ENCODE assay signal across 8 cellular contexts in the genomic region with DNA sequence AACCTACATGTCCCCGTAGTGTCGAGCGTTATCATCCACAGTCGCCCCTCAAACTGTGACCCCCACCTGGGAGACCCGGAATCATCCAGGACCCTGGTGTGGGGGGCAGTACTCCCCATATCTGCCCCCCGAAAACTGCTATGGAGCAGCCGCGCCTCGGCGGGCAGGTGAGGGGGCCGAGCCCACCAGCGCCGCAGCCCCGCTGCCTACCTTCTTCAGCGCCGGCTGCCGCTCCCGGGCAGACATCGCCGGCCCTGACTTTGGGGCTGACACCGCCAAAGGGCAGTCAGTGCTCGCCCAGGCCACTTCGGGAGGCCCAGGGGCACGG. TPM values are rescaled to one million over a fixed set of nuclear protein-coding genes. Genes with fewer than 3 reads are reported as not detected.
DNase-seq lines count a peak whose midpoint lies in the region; ATAC-seq, FAIRE-seq and TF ChIP-seq lines count a peak whose summit lies in the region.

No MANE protein-coding gene starts in this region.

- H3K27me3 Mint-ChIP-seq in CD4-positive, alpha-beta memory T cell: peaks cover 38 to 41% of the 10 kb centered on the region in 2 donors

- POLR2A ChIA-PET in CD4-positive, alpha-beta memory T cell (lab: Charles Lee; ENCODE audit: partially characterized antibody): no interaction called here

- H3K4me1 ChIP-seq in CD4-positive, alpha-beta memory T cell (ENCODE audit: insufficient read depth, low read length): peaks cover 14% of the 10 kb centered on the region
- H3K4me1 ChIP-seq in NT2/D1 (ENCODE audit: insufficient read depth, insufficient read length) (no peaks in the 10 kb centered on the region), esophagus (ENCODE audit: control insufficient read depth in 2 of 2, insufficient read depth in 2 of 2, low read length in 1 of 2) (peaks cover 0 to 8% of the 10 kb centered on the region in 2 donors), pancreas (peaks cover 0 to 12% (median 5%) of the 10 kb centered on the region in 3 donors)

- H3K9me3 ChIP-seq in CD4-positive, alpha-beta memory T cell (ENCODE audit: control insufficient read depth in 1 of 2, low read length in 2 of 2): no peaks in the 10 kb centered on the region
- no peaks in the 10 kb centered on the region for H3K9me3 ChIP-seq in NT2/D1 (ENCODE audit: insufficient read depth, low read length)
- peaks cover 0 to 2% of the 10 kb centered on the region in 2 donors for H3K9me3 ChIP-seq in esophagus (ENCODE audit: control insufficient read depth in 2 of 2, insufficient read depth in 1 of 2, low read depth in 1 of 2, low read length in 1 of 2)
- no peaks in the 10 kb centered on the region for H3K9me3 ChIP-seq in pancreas

- WGBS in esophagus, 2 donors: 1 to 2% methylated on average over 23 to 24 of the region's 24 CpGs
- WGBS in pancreas, 2 donors: 1 to 2% methylated on average over 24 of the region's 24 CpGs

- H3K27ac ChIP-seq in CD4-positive, alpha-beta memory T cell (ENCODE audit: low read depth, low read length): no peak overlapping the region
- H3K27ac ChIP-seq in esophagus (ENCODE audit: low read depth in 2 of 2, low read length in 1 of 2): peak overlapping the region; percentile 60 to 69
- H3K27ac ChIP-seq in pancreas: no peak overlapping the region

- no peaks in the 10 kb centered on the region for H3K36me3 Mint-ChIP-seq in CD4-positive, alpha-beta memory T cell

- no peak for ATAC-seq in pancreas

- peak overlapping the region in 7 of 8 donors; percentile 64 to 79 (median 76) for H3K4me3 Mint-ChIP-seq in CD4-positive, alpha-beta memory T cell

- H3K4me1 Mint-ChIP-seq in CD4-positive, alpha-beta memory T cell: peaks cover 7 to 17% (median 12%) of the 10 kb centered on the region in 4 donors

- peaks cover 19% of the 10 kb centered on the region for H3K27me3 ChIP-seq in CD4-positive, alpha-beta memory T cell (ENCODE audit: insufficient read depth, low read length)
- peaks cover 60% of the 10 kb centered on the region for H3K27me3 ChIP-seq in NT2/D1 (ENCODE audit: insufficient read depth, insufficient read length)
- H3K27me3 ChIP-seq in esophagus (ENCODE audit: control insufficient read depth in 1 of 2, insufficient read depth in 2 of 2, low read length in 2 of 2): no peaks in the 10 kb centered on the region
- H3K27me3 ChIP-seq in pancreas: peaks cover 0 to 19% (median 6%) of the 10 kb centered on the region in 4 donors

- H3K4me3 ChIP-seq in CD4-positive, alpha-beta memory T cell (ENCODE audit: low read length in 2 of 2): no peak overlapping the region
- peak overlapping the region; percentile 46 for H3K4me3 ChIP-seq in NT2/D1 (ENCODE audit: insufficient read length, low read depth)
- H3K4me3 ChIP-seq in esophagus (ENCODE audit: low read depth in 1 of 2, low read length in 2 of 2): peak overlapping the region; percentile 69 to 75
- H3K4me3 ChIP-seq in pancreas: peak overlapping the region; percentile 20 to 58 (median 46)

- DNase-seq in CD4-positive, alpha-beta memory T cell: no peak
- no peak for DNase-seq in NT2/D1 (ENCODE audit: low read depth, low spot score)
- DNase-seq in pancreas: peak in 1 of 6 donors; percentile 2
- no peak for DNase-seq in globus pallidus (ENCODE audit: low spot score)
- DNase-seq in NCI-H2081 treated with DMSO at 0.1 percent for 48 hours (lab: John Stamatoyannopoulos, UW): no peak
- DNase-seq in NCI-H2107 (lab: John Stamatoyannopoulos, UW): no peak
- DNase-seq in middle frontal gyrus (ENCODE audit: extremely low spot score, low spot score): no peak

- CTCF ChIA-PET in CD4-positive, alpha-beta memory T cell (lab: Charles Lee; ENCODE audit: partially characterized antibody): no interaction called here

- H3K27ac Mint-ChIP-seq in CD4-positive, alpha-beta memory T cell: no peak overlapping the region

- H3K36me3 ChIP-seq in CD4-positive, alpha-beta memory T cell (ENCODE audit: insufficient read depth, low read length): no peaks in the 10 kb centered on the region
- H3K36me3 ChIP-seq in NT2/D1 (ENCODE audit: insufficient read depth, insufficient read length, low read length): no peaks in the 10 kb centered on the region
- H3K36me3 ChIP-seq in esophagus (ENCODE audit: control insufficient read depth in 2 of 2, insufficient read depth in 2 of 2, low read length in 1 of 2): no peaks in the 10 kb centered on the region
- H3K36me3 ChIP-seq in pancreas: no peaks in the 10 kb centered on the region

- no peak for TF ChIP-seq CTCF in pancreas (IDR thresholded peaks at IDR 0.05)

- no peak for FAIRE-seq in pancreas (lab: Jason Lieb, UNC)

- intact Hi-C loops in CD4-positive, alpha-beta memory T cell (cut with micrococcal nuclease): no loop called here
- intact Hi-C loops in pancreas (cut with DNase I): no loop called here

- peak overlapping the region; percentile 61 for H3K9ac ChIP-seq in NT2/D1 (ENCODE audit: insufficient read length, low read depth)

- peaks cover 0 to 4% (median 0%) of the 10 kb centered on the region in 8 donors for H3K9me3 Mint-ChIP-seq in CD4-positive, alpha-beta memory T cell

RNA-seq across cellular contexts. Expression of gene ARHGAP20, which starts 0.8 kb away (rescaled TPM):
- under 1 TPM; 0.09 to 0.17 TPM for total RNA-seq in CD4-positive, alpha-beta memory T cell
- polyA plus RNA-seq in CD4-positive, alpha-beta memory T cell: under 1 TPM in 1 of 2 donors, not detected in 1; 0.04 TPM
- under 1 TPM; 0.33 to 0.60 TPM for polyA plus RNA-seq in esophagus
- under 1 TPM; 0.06 to 0.61 (median 0.29) TPM for total RNA-seq in pancreas
- under 1 TPM; 0.05 to 0.23 TPM for polyA plus RNA-seq in pancreas

Comparison
In these comparisons a context has a peak if more than half of its experiments do, and no peak if none do; other contexts are left out.
1. H3K27ac ChIP-seq: peak in esophagus (2 of 2); none in CD4-positive, alpha-beta memory T cell (single experiment) and pancreas (0 of 4).
2. H3K4me3 ChIP-seq: peak in NT2/D1 (single experiment), esophagus (2 of 2) and pancreas (4 of 4); none in CD4-positive, alpha-beta memory T cell (0 of 2).